18 cellular contexts compared by ENCODE assay signal in genomic region chr10:13758761-13759160, GRCh38.
A peak's percentile ranks its signal among the peaks of the same experiment; 100 is the strongest.
DNase-seq lines count a peak whose midpoint lies in the region; ATAC-seq, FAIRE-seq and TF ChIP-seq lines count a peak whose summit lies in the region.
"Had no signal": no experiment of that assay in that cellular context is flagged by ENCODE, and none has a peak within 500 bp of the region (broad histone marks: within the 10 kb centered on the region; RNA-seq: fewer than 3 reads in every experiment).

No MANE protein-coding gene starts in this region.

- H3K9me3 Mint-ChIP-seq in GM23338, result no peaks in the 10 kb centered on the region
- no peaks in the 10 kb centered on the region for H3K9me3 Mint-ChIP-seq in astrocyte (ENCODE audit: unreplicated experiment)

- no peaks in the 10 kb centered on the region for H3F3A ChIP-seq in GM23338 (replicated peaks; ENCODE audit: low read depth)

- H2AFZ ChIP-seq in GM23338 (no peak overlapping the region), astrocyte (ENCODE audit: low read depth, low read length) (no peak overlapping the region), osteoblast (ENCODE audit: low read length) (no peak overlapping the region)
- H2AFZ ChIP-seq: PC-9 had no signal

- TF ChIP-seq CTCF in GM23338 (conservative IDR thresholded peaks at IDR 0.05; ENCODE audit: low read depth in 2 of 2), result no peak
- TF ChIP-seq CTCF in astrocyte (IDR thresholded peaks at IDR 0.05; ENCODE audit: insufficient read depth, low read depth, low read length), result no peak
- TF ChIP-seq CTCF in foreskin keratinocyte (conservative IDR thresholded peaks at IDR 0.05), result no peak
- TF ChIP-seq CTCF in osteoblast (IDR thresholded peaks at IDR 0.05; ENCODE audit: extremely low read depth, low read depth, low read length), result no peak

- H3K4me1 Mint-ChIP-seq in GM23338, result peaks cover 49% of the 10 kb centered on the region
- H3K4me1 Mint-ChIP-seq in astrocyte (ENCODE audit: low read depth, unreplicated experiment), result peaks cover 19% of the 10 kb centered on the region

- H3K27me3 ChIP-seq in GM23338 (ENCODE audit: insufficient read depth), result no peaks in the 10 kb centered on the region
- H3K27me3 ChIP-seq in astrocyte (ENCODE audit: insufficient read depth, low read length), result no peaks in the 10 kb centered on the region
- H3K27me3 ChIP-seq in foreskin keratinocyte, result no peaks in the 10 kb centered on the region
- H3K27me3 ChIP-seq in osteoblast (ENCODE audit: insufficient read depth, low read length), result no peaks in the 10 kb centered on the region
- no peaks in the 10 kb centered on the region for H3K27me3 ChIP-seq in small intestine (ENCODE audit: control insufficient read depth in 2 of 2, insufficient read depth in 2 of 2, low read length in 2 of 2)

- DNase-seq in GM23338 (ENCODE audit: low spot score) (no peak), astrocyte (ENCODE audit: low read depth) (peak; percentile 50), foreskin keratinocyte (no peak), osteoblast (ENCODE audit: insufficient read length, low spot score, missing footprints) (no peak), small intestine (no peak), DMS 273 (lab: John Stamatoyannopoulos, UW; ENCODE audit: unreplicated experiment) (no peak)
- DNase-seq: activated CD4-positive, alpha-beta T cell treated with anti-CD3 and anti-CD28 coated beads for 36 hours; activated effector memory CD4-positive, alpha-beta T cell treated with Interleukin-2 at 50 U/mL for 16 hours; left ventricle myocardium superior; NCI-H1436 treated with DMSO at 0.1 percent for 48 hours; posterior cingulate gyrus; stimulated activated CD4-positive, alpha-beta T cell treated with anti-CD3 and anti-CD28 coated beads, Interleukin-4, amount 100 ng/mL, for 4 hours; substantia nigra had no signal

- H3K9me3 ChIP-seq in astrocyte (ENCODE audit: insufficient read depth, low read depth, low read length) (no peaks in the 10 kb centered on the region), osteoblast (ENCODE audit: low read depth, low read length) (no peaks in the 10 kb centered on the region), small intestine (ENCODE audit: control insufficient read depth, low read depth) (no peaks in the 10 kb centered on the region)

- H3K9me2 ChIP-seq in GM23338 (ENCODE audit: insufficient read depth), result no peaks in the 10 kb centered on the region

- H3K79me2 ChIP-seq in GM23338 (replicated peaks; ENCODE audit: insufficient read depth), result no peaks in the 10 kb centered on the region
- H3K79me2 ChIP-seq in astrocyte (ENCODE audit: insufficient read depth, low read length), result no peaks in the 10 kb centered on the region
- H3K79me2 ChIP-seq in osteoblast (ENCODE audit: insufficient read depth, low read length), result no peaks in the 10 kb centered on the region

- peak overlapping the region; percentile 44 for H3K9ac ChIP-seq in astrocyte (ENCODE audit: low read length)

- H3K27me3 Mint-ChIP-seq in GM23338 (ENCODE audit: insufficient read depth, low read depth, poor library complexity), result peaks cover 6% of the 10 kb centered on the region
- H3K27me3 Mint-ChIP-seq in astrocyte (ENCODE audit: low read depth, unreplicated experiment), result no peaks in the 10 kb centered on the region
- H3K27me3 Mint-ChIP-seq: activated CD4-positive, alpha-beta T cell treated with anti-CD3 and anti-CD28 coated beads for 36 hours had no signal

- H3K4me3 ChIP-seq in GM23338 (no peak overlapping the region), astrocyte (ENCODE audit: insufficient read depth, low read depth, low read length) (no peak overlapping the region), osteoblast (ENCODE audit: insufficient read depth, low read length) (no peak overlapping the region), small intestine (ENCODE audit: low read depth in 1 of 2, low read length in 2 of 2) (no peak overlapping the region)
- H3K4me3 ChIP-seq: PC-9, skin epidermis had no signal

- no peak for ATAC-seq in GM23338
- ATAC-seq in foreskin keratinocyte, result no peak
- ATAC-seq in GM18861 (IDR thresholded peaks at IDR 0.05; ENCODE audit: unreplicated experiment), result no peak
- ATAC-seq in GM21447 (IDR thresholded peaks at IDR 0.05; ENCODE audit: unreplicated experiment), result no peak
- ATAC-seq: activated CD4-positive, alpha-beta T cell treated with anti-CD3 and anti-CD28 coated beads for 36 hours; left ventricle myocardium superior had no signal

- H3K27ac ChIP-seq in GM23338 (ENCODE audit: low read depth) (peak overlapping the region; percentile 90), astrocyte (ENCODE audit: low read depth, low read length) (peak overlapping the region; percentile 76), foreskin keratinocyte (peak overlapping the region; percentile 70), osteoblast (ENCODE audit: low read depth, low read length) (peak overlapping the region; percentile 65), small intestine (ENCODE audit: low read depth in 1 of 2, low read length in 1 of 2) (no peak overlapping the region)
- H3K27ac ChIP-seq: PC-9 had no signal

- FAIRE-seq in astrocyte (lab: Jason Lieb, UNC) (no peak), small intestine (lab: Jason Lieb, UNC) (no peak)
- FAIRE-seq: endometrium had no signal

- H3K36me3 Mint-ChIP-seq in GM23338 (ENCODE audit: low read depth) (no peaks in the 10 kb centered on the region), astrocyte (ENCODE audit: low read depth, unreplicated experiment) (peaks cover 8% of the 10 kb centered on the region)

- peaks cover 33% of the 10 kb centered on the region for H3K4me1 ChIP-seq in GM23338 (ENCODE audit: insufficient read depth)
- H3K4me1 ChIP-seq in astrocyte (ENCODE audit: insufficient read depth, low read length), result peaks cover 26% of the 10 kb centered on the region
- peaks cover 35% of the 10 kb centered on the region for H3K4me1 ChIP-seq in foreskin keratinocyte
- H3K4me1 ChIP-seq in osteoblast (ENCODE audit: insufficient read depth, low read length), result peaks cover 17% of the 10 kb centered on the region
- H3K4me1 ChIP-seq in small intestine (ENCODE audit: control insufficient read depth in 2 of 2, insufficient read depth in 1 of 2, low read depth in 1 of 2, low read length in 1 of 2), result no peaks in the 10 kb centered on the region

- H3K4me2 ChIP-seq in GM23338 (peak overlapping the region; percentile 64; the same call in 1 of the 2 replicates), astrocyte (ENCODE audit: low read length) (peak overlapping the region; percentile 32), osteoblast (ENCODE audit: insufficient read depth, low read length) (no peak overlapping the region)
- H3K4me2 ChIP-seq: PC-9 had no signal

- WGBS in small intestine, 3 donors, result 80 to 88% (median 84%) methylated on average over 5 of the region's 5 CpGs

- H3K4me3 Mint-ChIP-seq in GM23338 (no peak overlapping the region), astrocyte (ENCODE audit: unreplicated experiment) (no peak overlapping the region)
- H3K4me3 Mint-ChIP-seq: activated CD4-positive, alpha-beta T cell treated with anti-CD3 and anti-CD28 coated beads for 36 hours had no signal

- peak overlapping the region; percentile 95 for H3K27ac Mint-ChIP-seq in GM23338
- peak overlapping the region; percentile 93 for H3K27ac Mint-ChIP-seq in astrocyte (ENCODE audit: unreplicated experiment)
- H3K27ac Mint-ChIP-seq: activated CD4-positive, alpha-beta T cell treated with anti-CD3 and anti-CD28 coated beads for 36 hours had no signal

- H3K36me3 ChIP-seq in GM23338 (ENCODE audit: insufficient read depth), result no peaks in the 10 kb centered on the region
- H3K36me3 ChIP-seq in astrocyte (ENCODE audit: insufficient read depth, low read length), result peaks cover 7% of the 10 kb centered on the region
- no peaks in the 10 kb centered on the region for H3K36me3 ChIP-seq in osteoblast (ENCODE audit: insufficient read depth, low read length)
- no peaks in the 10 kb centered on the region for H3K36me3 ChIP-seq in small intestine (ENCODE audit: control insufficient read depth in 2 of 2, insufficient read depth in 2 of 2, low read length in 2 of 2)

- H4K20me1 ChIP-seq in GM23338 (replicated peaks; ENCODE audit: insufficient read depth), result no peaks in the 10 kb centered on the region
- H4K20me1 ChIP-seq in astrocyte (ENCODE audit: insufficient read depth, low read length), result no peaks in the 10 kb centered on the region
- H4K20me1 ChIP-seq in osteoblast (ENCODE audit: insufficient read depth, low read length), result no peaks in the 10 kb centered on the region

TF ChIP-seq in GM23338, 12 proteins besides CTCF, POLR2A, EP300 and RAD21 (continues in another document):
- TF ChIP-seq, protein P1, sequence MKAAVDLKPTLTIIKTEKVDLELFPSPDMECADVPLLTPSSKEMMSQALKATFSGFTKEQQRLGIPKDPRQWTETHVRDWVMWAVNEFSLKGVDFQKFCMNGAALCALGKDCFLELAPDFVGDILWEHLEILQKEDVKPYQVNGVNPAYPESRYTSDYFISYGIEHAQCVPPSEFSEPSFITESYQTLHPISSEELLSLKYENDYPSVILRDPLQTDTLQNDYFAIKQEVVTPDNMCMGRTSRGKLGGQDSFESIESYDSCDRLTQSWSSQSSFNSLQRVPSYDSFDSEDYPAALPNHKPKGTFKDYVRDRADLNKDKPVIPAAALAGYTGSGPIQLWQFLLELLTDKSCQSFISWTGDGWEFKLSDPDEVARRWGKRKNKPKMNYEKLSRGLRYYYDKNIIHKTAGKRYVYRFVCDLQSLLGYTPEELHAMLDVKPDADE (IDR thresholded peaks at IDR 0.05), result no peak
- TF ChIP-seq ZNF114 (CRISPR knock-in tag; IDR thresholded peaks at IDR 0.05), result no peak
- no peak for TF ChIP-seq REST (IDR thresholded peaks at IDR 0.05; ENCODE audit: unreplicated experiment)

Comparison
In these comparisons a context has a peak if more than half of its experiments do, and no peak if none do; other contexts are left out.
1. H3K27ac ChIP-seq: peak in GM23338 (single experiment), astrocyte (single experiment), foreskin keratinocyte (single experiment) and osteoblast (single experiment); none in small intestine (0 of 2).